1 cellular context compared by ENCODE assay signal in the genomic region with DNA sequence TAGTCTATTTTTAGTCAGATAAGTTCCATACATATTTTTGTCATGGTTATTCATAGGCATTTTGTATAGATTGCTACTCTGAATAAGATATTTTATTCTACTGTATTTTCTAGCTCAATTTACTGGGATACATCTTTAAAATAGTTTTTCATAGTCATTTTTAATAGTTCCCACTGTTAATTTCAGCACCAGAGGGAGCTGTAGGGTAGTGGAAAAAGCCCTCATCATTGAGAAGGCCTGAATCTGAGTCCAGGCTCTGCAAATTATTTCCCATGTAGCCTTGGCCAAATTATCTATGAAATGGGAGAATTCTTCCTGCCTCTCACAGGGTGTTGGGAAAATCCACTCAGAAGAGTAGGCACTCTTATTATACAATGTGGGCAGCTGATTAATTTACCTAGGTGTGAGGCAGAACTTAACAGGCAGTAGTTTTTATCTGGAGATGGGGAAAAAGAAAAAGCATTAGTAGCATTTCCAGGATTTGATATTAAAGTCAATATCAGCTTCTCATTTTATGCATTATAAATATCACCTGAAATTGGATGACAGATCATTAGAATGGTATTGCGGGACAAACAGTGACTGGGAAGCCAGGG.
TF ChIP-seq lines count a peak whose summit lies in the region.

No MANE protein-coding gene starts in this region.

TF ChIP-seq in HCT116, 20 proteins besides CTCF, POLR2A, EP300 and RAD21 (continued from another document):
- TF ChIP-seq, protein P1, sequence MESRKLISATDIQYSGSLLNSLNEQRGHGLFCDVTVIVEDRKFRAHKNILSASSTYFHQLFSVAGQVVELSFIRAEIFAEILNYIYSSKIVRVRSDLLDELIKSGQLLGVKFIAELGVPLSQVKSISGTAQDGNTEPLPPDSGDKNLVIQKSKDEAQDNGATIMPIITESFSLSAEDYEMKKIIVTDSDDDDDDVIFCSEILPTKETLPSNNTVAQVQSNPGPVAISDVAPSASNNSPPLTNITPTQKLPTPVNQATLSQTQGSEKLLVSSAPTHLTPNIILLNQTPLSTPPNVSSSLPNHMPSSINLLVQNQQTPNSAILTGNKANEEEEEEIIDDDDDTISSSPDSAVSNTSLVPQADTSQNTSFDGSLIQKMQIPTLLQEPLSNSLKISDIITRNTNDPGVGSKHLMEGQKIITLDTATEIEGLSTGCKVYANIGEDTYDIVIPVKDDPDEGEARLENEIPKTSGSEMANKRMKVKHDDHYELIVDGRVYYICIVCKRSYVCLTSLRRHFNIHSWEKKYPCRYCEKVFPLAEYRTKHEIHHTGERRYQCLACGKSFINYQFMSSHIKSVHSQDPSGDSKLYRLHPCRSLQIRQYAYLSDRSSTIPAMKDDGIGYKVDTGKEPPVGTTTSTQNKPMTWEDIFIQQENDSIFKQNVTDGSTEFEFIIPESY (IDR thresholded peaks at IDR 0.05; ENCODE audit: extremely low read depth, insufficient replicate concordance, low read length), result no peak
- TF ChIP-seq, protein P2, sequence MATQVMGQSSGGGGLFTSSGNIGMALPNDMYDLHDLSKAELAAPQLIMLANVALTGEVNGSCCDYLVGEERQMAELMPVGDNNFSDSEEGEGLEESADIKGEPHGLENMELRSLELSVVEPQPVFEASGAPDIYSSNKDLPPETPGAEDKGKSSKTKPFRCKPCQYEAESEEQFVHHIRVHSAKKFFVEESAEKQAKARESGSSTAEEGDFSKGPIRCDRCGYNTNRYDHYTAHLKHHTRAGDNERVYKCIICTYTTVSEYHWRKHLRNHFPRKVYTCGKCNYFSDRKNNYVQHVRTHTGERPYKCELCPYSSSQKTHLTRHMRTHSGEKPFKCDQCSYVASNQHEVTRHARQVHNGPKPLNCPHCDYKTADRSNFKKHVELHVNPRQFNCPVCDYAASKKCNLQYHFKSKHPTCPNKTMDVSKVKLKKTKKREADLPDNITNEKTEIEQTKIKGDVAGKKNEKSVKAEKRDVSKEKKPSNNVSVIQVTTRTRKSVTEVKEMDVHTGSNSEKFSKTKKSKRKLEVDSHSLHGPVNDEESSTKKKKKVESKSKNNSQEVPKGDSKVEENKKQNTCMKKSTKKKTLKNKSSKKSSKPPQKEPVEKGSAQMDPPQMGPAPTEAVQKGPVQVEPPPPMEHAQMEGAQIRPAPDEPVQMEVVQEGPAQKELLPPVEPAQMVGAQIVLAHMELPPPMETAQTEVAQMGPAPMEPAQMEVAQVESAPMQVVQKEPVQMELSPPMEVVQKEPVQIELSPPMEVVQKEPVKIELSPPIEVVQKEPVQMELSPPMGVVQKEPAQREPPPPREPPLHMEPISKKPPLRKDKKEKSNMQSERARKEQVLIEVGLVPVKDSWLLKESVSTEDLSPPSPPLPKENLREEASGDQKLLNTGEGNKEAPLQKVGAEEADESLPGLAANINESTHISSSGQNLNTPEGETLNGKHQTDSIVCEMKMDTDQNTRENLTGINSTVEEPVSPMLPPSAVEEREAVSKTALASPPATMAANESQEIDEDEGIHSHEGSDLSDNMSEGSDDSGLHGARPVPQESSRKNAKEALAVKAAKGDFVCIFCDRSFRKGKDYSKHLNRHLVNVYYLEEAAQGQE (IDR thresholded peaks at IDR 0.05; ENCODE audit: low read depth), result no peak
- TF ChIP-seq POLR2AphosphoS5 (IDR thresholded peaks at IDR 0.05; ENCODE audit: low read depth, low read length) (no peak), SIN3A (IDR thresholded peaks at IDR 0.05; ENCODE audit: low read depth) (no peak), EZH2 (IDR thresholded peaks at IDR 0.05) (no peak), EGR1 (IDR thresholded peaks at IDR 0.05; ENCODE audit: low read depth) (no peak)
- TF ChIP-seq, protein P3, sequence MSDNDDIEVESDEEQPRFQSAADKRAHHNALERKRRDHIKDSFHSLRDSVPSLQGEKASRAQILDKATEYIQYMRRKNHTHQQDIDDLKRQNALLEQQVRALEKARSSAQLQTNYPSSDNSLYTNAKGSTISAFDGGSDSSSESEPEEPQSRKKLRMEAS (IDR thresholded peaks at IDR 0.05), result no peak
